Comparison of ENCODE assay signal across 1 cellular context in the genomic region with DNA sequence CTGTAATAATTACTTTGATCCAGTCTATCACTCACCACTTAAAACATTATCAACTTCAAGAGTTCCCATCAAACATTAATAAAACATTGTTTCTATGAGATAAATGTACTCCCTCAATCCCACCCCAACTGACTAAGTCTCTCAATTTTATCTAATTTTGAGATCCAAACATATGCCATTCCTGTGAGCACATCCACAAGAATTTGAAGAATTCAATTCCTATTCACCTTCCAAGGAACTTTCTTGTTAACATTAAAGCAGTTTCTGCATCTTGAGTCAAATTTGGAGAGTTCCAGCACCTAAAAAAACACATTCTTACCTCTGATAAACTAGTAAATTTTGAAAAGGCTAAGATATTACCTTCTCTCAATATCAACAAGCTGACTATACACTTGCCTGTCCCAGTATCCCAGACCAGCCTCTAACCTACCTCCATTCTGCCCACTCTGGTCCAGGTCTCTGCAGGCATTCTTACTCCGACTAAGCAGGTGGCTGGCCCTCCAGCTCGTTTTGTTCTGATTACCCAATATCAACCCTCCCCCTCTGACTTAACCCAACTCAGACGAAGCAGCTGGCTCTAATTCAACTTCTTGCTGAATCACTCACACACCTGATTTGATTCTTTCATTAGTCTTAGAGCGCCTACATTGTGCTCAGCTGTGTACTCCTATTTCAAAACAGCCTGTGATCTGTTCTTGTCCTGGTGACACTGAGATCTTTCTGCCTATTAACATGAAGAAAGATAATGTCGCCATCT.
TF ChIP-seq lines count a peak whose summit lies in the region.

No MANE protein-coding gene starts in this region.

TF ChIP-seq in GM23338, 12 proteins besides CTCF, POLR2A, EP300 and RAD21 (continued from another document):
- TF ChIP-seq ZNF462 (CRISPR knock-in tag; IDR thresholded peaks at IDR 0.05) (no peak), STAT1 (IDR thresholded peaks at IDR 0.05; ENCODE audit: unreplicated experiment) (no peak), ZNF331 (CRISPR knock-in tag; IDR thresholded peaks at IDR 0.05; ENCODE audit: low read depth) (no peak), EZH2 (IDR thresholded peaks at IDR 0.05; ENCODE audit: low read depth, unreplicated experiment) (no peak), JUNB (IDR thresholded peaks at IDR 0.05; ENCODE audit: unreplicated experiment) (no peak), CREB1 (CRISPR knock-in tag; IDR thresholded peaks at IDR 0.05; ENCODE audit: low read depth) (no peak), REST (IDR thresholded peaks at IDR 0.05; ENCODE audit: unreplicated experiment) (no peak)
